ENCODE assay signal across 23 cellular contexts in genomic region chr20:33353013-33353402, GRCh38. TPM values are rescaled to one million over a fixed set of nuclear protein-coding genes. Genes with fewer than 3 reads are reported as not detected.
DNase-seq lines count a peak whose midpoint lies in the region; ATAC-seq, FAIRE-seq and TF ChIP-seq lines count a peak whose summit lies in the region.
"Had no signal": no experiment of that assay in that cellular context is flagged by ENCODE, and none has a peak within 500 bp of the region (broad histone marks: within the 10 kb centered on the region; RNA-seq: fewer than 3 reads in every experiment).

No MANE protein-coding gene starts in this region.

- no peaks in the 10 kb centered on the region for H3K27me3 ChIP-seq in CD8-positive, alpha-beta memory T cell (ENCODE audit: insufficient read depth, low read length, poor library complexity, severe bottlenecking)
- H3K27me3 ChIP-seq in K562 (ENCODE audit: control insufficient read depth in 2 of 2, insufficient read depth in 2 of 2, low read length in 2 of 2) = no peaks in the 10 kb centered on the region
- H3K27me3 ChIP-seq: BLaER1, SJSA1 had no signal

- H3K9me3 ChIP-seq in CD8-positive, alpha-beta memory T cell (ENCODE audit: low read length) = no peaks in the 10 kb centered on the region
- H3K9me3 ChIP-seq in K562 (replicated peaks; ENCODE audit: control insufficient read depth, insufficient read depth, low read depth, low read length) = no peaks in the 10 kb centered on the region
- H3K9me3 ChIP-seq: BLaER1, SJSA1 had no signal

- CTCF ChIA-PET in CD8-positive, alpha-beta memory T cell (lab: Charles Lee) = no interaction called here
- CTCF ChIA-PET in K562 (lab: Yijun Ruan, JAX; ENCODE audit: low intra/inter-chr PET ratio) = no interaction called here

- H4K20me1 ChIP-seq in K562 (replicated peaks; ENCODE audit: control insufficient read depth, insufficient read depth, low read length) = no peaks in the 10 kb centered on the region
- H4K20me1 ChIP-seq: BLaER1 had no signal

- no peak for TF ChIP-seq EP300 in K562 (IDR thresholded peaks at IDR 0.05; ENCODE audit: low read length)

- no peak for TF ChIP-seq RAD21 in K562 (CRISPR knock-in tag; conservative IDR thresholded peaks at IDR 0.05 in 1 of 2, IDR thresholded peaks at IDR 0.05 in 1 of 2)

- H3K27ac ChIP-seq in CD8-positive, alpha-beta memory T cell (ENCODE audit: low read depth, low read length) = no peak overlapping the region
- H3K27ac ChIP-seq in K562 (ENCODE audit: extremely low read depth, low read depth, low read length) = no peak overlapping the region
- H3K27ac ChIP-seq: BLaER1, KMS-11, SJSA1 had no signal

- H3K4me3 Mint-ChIP-seq in CD8-positive, alpha-beta memory T cell = no peak overlapping the region
- no peak overlapping the region for H3K4me3 Mint-ChIP-seq in stimulated activated effector memory CD8-positive, alpha-beta T cell treated with anti-CD3 and anti-CD28 coated beads, Interleukin-12 subunit alpha, Interleukin-12 subunit beta, amount 100 ng/mL, for 72 hours

- no peak overlapping the region for H2AFZ ChIP-seq in K562 (ENCODE audit: low read depth, low read length)

- H3K27me3 Mint-ChIP-seq in CD8-positive, alpha-beta memory T cell = no peaks in the 10 kb centered on the region

- H3K36me3 ChIP-seq in CD8-positive, alpha-beta memory T cell (ENCODE audit: insufficient read depth, low read length) = peaks cover 4% of the 10 kb centered on the region
- peaks cover 11% of the 10 kb centered on the region for H3K36me3 ChIP-seq in K562 (ENCODE audit: control insufficient read depth, insufficient read depth, low read length)

- H3K79me2 ChIP-seq in K562 (ENCODE audit: control insufficient read depth, insufficient read depth, low read length) = no peaks in the 10 kb centered on the region

- H3K9me3 Mint-ChIP-seq in activated naive CD4-positive, alpha-beta T cell treated with anti-CD3 and anti-CD28 coated beads, Interleukin-2, amount 50 U/mL, for 72 hours = no peaks in the 10 kb centered on the region
- no peaks in the 10 kb centered on the region for H3K9me3 Mint-ChIP-seq in CD8-positive, alpha-beta memory T cell
- no peaks in the 10 kb centered on the region for H3K9me3 Mint-ChIP-seq in stimulated activated effector memory CD8-positive, alpha-beta T cell treated with anti-CD3 and anti-CD28 coated beads, Interleukin-12 subunit alpha, Interleukin-12 subunit beta, amount 100 ng/mL, for 72 hours

- no peak overlapping the region for H3K4me3 ChIP-seq in CD8-positive, alpha-beta memory T cell (ENCODE audit: low read length)
- no peak overlapping the region for H3K4me3 ChIP-seq in K562
- H3K4me3 ChIP-seq: BLaER1, SJSA1 had no signal

- intact Hi-C loops in K562 (cut with micrococcal nuclease) = no loop called here

- POLR2A ChIA-PET in CD8-positive, alpha-beta memory T cell (lab: Charles Lee) = no interaction called here
- POLR2A ChIA-PET in K562 (lab: Yijun Ruan, JAX) = no interaction called here

- TF ChIP-seq CTCF in K562 (IDR thresholded peaks at IDR 0.05 in 2 of 3, conservative IDR thresholded peaks at IDR 0.05 in 1 of 3; ENCODE audit: insufficient read depth in 2 of 3, low read depth in 1 of 3, low read length in 3 of 3) = no peak

- FAIRE-seq in K562 (lab: Jason Lieb, UNC) = no peak
- FAIRE-seq: GM12892 had no signal

- no peak for DNase-seq in activated naive CD4-positive, alpha-beta T cell treated with anti-CD3 and anti-CD28 coated beads, Interleukin-2, amount 50 U/mL, for 72 hours (ENCODE audit: low spot score in 2 of 2)
- no peak for DNase-seq in activated naive CD4-positive, alpha-beta T cell treated with Interleukin-2 at 50 U/mL for 16 hours
- no peak for DNase-seq in CD8-positive, alpha-beta memory T cell
- no peak for DNase-seq in K562 (ENCODE audit: extremely low read depth in 1 of 4, low spot score in 3 of 4)
- no peak for DNase-seq in stimulated activated effector memory CD8-positive, alpha-beta T cell treated with anti-CD3 and anti-CD28 coated beads, Interleukin-12 subunit alpha, Interleukin-12 subunit beta, amount 100 ng/mL, for 72 hours (ENCODE audit: low spot score in 2 of 2)
- DNase-seq in medulla oblongata (ENCODE audit: extremely low spot score) = no peak
- DNase-seq in AML-193 (lab: John Stamatoyannopoulos, UW) = no peak
- DNase-seq: Calu3, DMS79 treated with DMSO at 0.1 percent for 48 hours, NCI-H1048, NCI-H1417 treated with DMSO at 0.1 percent for 48 hours, NCI-H1694 treated with DMSO at 0.1 percent for 48 hours, NCI-H2081 treated with DMSO at 0.1 percent for 48 hours, NCI-H2171, NCI-H226, NCI-H510A, NCI-H69, Right ventricle myocardium superior, RPMI8226 had no signal

- 75% methylated on average over 4 of the region's 4 CpGs for WGBS in K562 (ENCODE audit: insufficient coverage, low coverage, missing lambda C conversion rate)

- in situ Hi-C loops in K562 (cut with MboI) = no loop called here

- H3K4me1 ChIP-seq in CD8-positive, alpha-beta memory T cell (ENCODE audit: insufficient read depth, low read length) = no peaks in the 10 kb centered on the region
- no peaks in the 10 kb centered on the region; a peak in 1 of 5 replicates for H3K4me1 ChIP-seq in K562 (replicated peaks in 1 of 2; ENCODE audit: control insufficient read depth in 2 of 2, insufficient read depth in 2 of 2, low read length in 2 of 2)

- no peak for TF ChIP-seq POLR2A in K562 (conservative IDR thresholded peaks at IDR 0.05)

- H3K36me3 Mint-ChIP-seq in activated naive CD4-positive, alpha-beta T cell treated with anti-CD3 and anti-CD28 coated beads, Interleukin-2, amount 50 U/mL, for 72 hours = no peaks in the 10 kb centered on the region
- peaks cover 8 to 72% (median 11%) of the 10 kb centered on the region in 3 donors for H3K36me3 Mint-ChIP-seq in CD8-positive, alpha-beta memory T cell
- peaks cover 35% of the 10 kb centered on the region for H3K36me3 Mint-ChIP-seq in stimulated activated effector memory CD8-positive, alpha-beta T cell treated with anti-CD3 and anti-CD28 coated beads, Interleukin-12 subunit alpha, Interleukin-12 subunit beta, amount 100 ng/mL, for 72 hours

- peaks cover 0 to 11% (median 5%) of the 10 kb centered on the region in 3 donors for H3K4me1 Mint-ChIP-seq in CD8-positive, alpha-beta memory T cell
- peaks cover 25% of the 10 kb centered on the region for H3K4me1 Mint-ChIP-seq in stimulated activated effector memory CD8-positive, alpha-beta T cell treated with anti-CD3 and anti-CD28 coated beads, Interleukin-12 subunit alpha, Interleukin-12 subunit beta, amount 100 ng/mL, for 72 hours

- ATAC-seq in activated naive CD4-positive, alpha-beta T cell treated with anti-CD3 and anti-CD28 coated beads, Interleukin-2, amount 50 U/mL, for 72 hours = no peak
- ATAC-seq in K562 = no peak
- no peak for ATAC-seq in stimulated activated effector memory CD8-positive, alpha-beta T cell treated with anti-CD3 and anti-CD28 coated beads, Interleukin-12 subunit alpha, Interleukin-12 subunit beta, amount 100 ng/mL, for 72 hours

- H3K9ac ChIP-seq in K562 (ENCODE audit: insufficient read depth in 1 of 2, low read depth in 2 of 2, low read length in 2 of 2) = no peak overlapping the region
- H3K9ac ChIP-seq: BLaER1, KMS-11 had no signal

- peak overlapping the region; percentile 40 to 90 for H3K27ac Mint-ChIP-seq in activated naive CD4-positive, alpha-beta T cell treated with anti-CD3 and anti-CD28 coated beads, Interleukin-2, amount 50 U/mL, for 72 hours
- peak overlapping the region in 5 of 8 donors; percentile 25 to 82 (median 51) for H3K27ac Mint-ChIP-seq in CD8-positive, alpha-beta memory T cell
- peak overlapping the region; percentile 78 for H3K27ac Mint-ChIP-seq in stimulated activated effector memory CD8-positive, alpha-beta T cell treated with anti-CD3 and anti-CD28 coated beads, Interleukin-12 subunit alpha, Interleukin-12 subunit beta, amount 100 ng/mL, for 72 hours

- BruUV-seq in K562 (replicated peaks; lab: Mats Ljungman, UMichigan) = no TSS peak

- no peak overlapping the region for H3K4me2 ChIP-seq in K562 (ENCODE audit: insufficient read depth, low read length)
- H3K4me2 ChIP-seq: BLaER1, KMS-11 had no signal

- no peaks in the 10 kb centered on the region for H3K9me1 ChIP-seq in K562 (ENCODE audit: control insufficient read depth, insufficient read depth, low read length)

TF ChIP-seq in K562, 482 proteins besides CTCF, POLR2A, EP300 and RAD21 (continues in another document):
- TF ChIP-seq PYGO2 (tag; IDR thresholded peaks at IDR 0.05) (no peak), ZNF655 (CRISPR knock-in tag; IDR thresholded peaks at IDR 0.05) (no peak)

RNA-seq across cellular contexts. Expression of gene CDK5RAP1, which starts 48.3 kb away (rescaled TPM):
- total RNA-seq in activated naive CD4-positive, alpha-beta T cell treated with anti-CD3 and anti-CD28 coated beads, Interleukin-2, amount 50 U/mL, for 72 hours = 10 to 100 TPM; 40.0 to 44.2 TPM
- total RNA-seq in CD8-positive, alpha-beta memory T cell = 10 to 100 TPM; 41.6 to 46.4 TPM
- polyA plus RNA-seq in CD8-positive, alpha-beta memory T cell = 33.5 TPM
- total RNA-seq in K562 (2011; cell fraction: chromatin; rRNA removed; ENCODE audit: low replicate concordance) = 73.0 and 79.2 TPM in 2 replicates
- 48.6 and 56.5 TPM in 2 replicates for total RNA-seq in K562 (2011; cell fraction: nucleolus; rRNA removed)
- total RNA-seq in K562 (2011; cell fraction: nucleoplasm; rRNA removed) = 61.2 and 70.1 TPM in 2 replicates
- total RNA-seq in K562 (2014; rRNA removed) = 41.6 and 48.0 TPM in 2 replicates
- 62.9 and 66.0 TPM in 2 replicates for total RNA-seq in K562 (2014; rRNA removed; fragmentation: Illumina TruSeq; extraction: Trizol)
- 53.9 and 58.3 TPM in 2 replicates for total RNA-seq in K562 (2015; rRNA removed; fragmentation: Illumina TruSeq; extraction: Trizol)
- 51.6 and 53.5 TPM in 2 replicates for total RNA-seq in K562 (2021)
- 51.9 and 54.5 TPM in 2 replicates for polyA plus RNA-seq in K562 (2011; rRNA removed)
- polyA plus RNA-seq in K562 (2011; cell fraction: cytosol; rRNA removed) = 49.2 and 58.8 TPM in 2 replicates
- 94.2 and 97.9 TPM in 2 replicates for polyA plus RNA-seq in K562 (2011; cell fraction: nucleus; rRNA removed)
- polyA plus RNA-seq in K562 (2012) = 32.9 and 55.8 TPM in 2 replicates
- polyA plus RNA-seq in K562 (2014; fragmentation: Illumina TruSeq; extraction: Trizol) = 67.1 and 69.4 TPM in 2 replicates
- 100 to 1,000 TPM; 116 to 127 TPM for polyA plus RNA-seq in K562 (2014; fragmentation: Nextera tagmentation; extraction: Ambion mirVana)
- polyA plus RNA-seq in K562 (2014; rRNA removed) = 46.4 and 50.5 TPM in 2 replicates
- polyA minus RNA-seq in K562 (2011; rRNA and poly(A)+ RNA removed) = 60.7 and 69.9 TPM in 2 replicates
- 30.3 and 38.7 TPM in 2 replicates for polyA minus RNA-seq in K562 (2011; cell fraction: cytosol; rRNA and poly(A)+ RNA removed)
- polyA minus RNA-seq in K562 (2011; cell fraction: nucleus; rRNA and poly(A)+ RNA removed) = 21.1 and 30.4 TPM in 2 replicates
